In genomic region chr1:211579434-211580302, GRCh38 we compare ENCODE assay signal across 8 cellular contexts. TPM values are rescaled to one million over a fixed set of nuclear protein-coding genes. Genes with fewer than 3 reads are reported as not detected.
DNase-seq lines count a peak whose midpoint lies in the region; ATAC-seq and TF ChIP-seq lines count a peak whose summit lies in the region.

No MANE protein-coding gene starts in this region.

- H3F3A ChIP-seq in PC-3 (ENCODE audit: low read length, unreplicated experiment): no peaks in the 10 kb centered on the region

- no peak for TF ChIP-seq CTCF in PC-3 (conservative IDR thresholded peaks at IDR 0.05; ENCODE audit: low read depth, low read length)
- TF ChIP-seq CTCF in cardiac fibroblast (IDR thresholded peaks at IDR 0.05; ENCODE audit: low read depth, low read length): no peak
- no peak for TF ChIP-seq CTCF in lower leg skin (IDR thresholded peaks at IDR 0.05)
- TF ChIP-seq CTCF in thyroid gland (IDR thresholded peaks at IDR 0.05): no peak

- intact Hi-C loops in PC-3 (cut with micrococcal nuclease) (loop anchor here (1.0 to 10.0 kb wide), 6 partner anchors 65 to 257 kb away; no protein-coding TSS in a partner anchor), lower leg skin (cut with DNase I; ENCODE audit: low total_unique reads) (no loop called here), thyroid gland (cut with DNase I) (loop anchor here (5.0 kb wide), 1 partner anchor 73 kb away; no protein-coding TSS in a partner anchor)

- TF ChIP-seq POLR2A in lower leg skin (IDR thresholded peaks at IDR 0.05) (no peak), thyroid gland (IDR thresholded peaks at IDR 0.05) (no peak)

- WGBS in lower leg skin, 2 donors: 6 to 11% methylated on average over 16 to 28 of the region's 47 CpGs
- whole genome bisulfite sequencing in thyroid gland, 2 donors: 5 to 10% methylated on average over 14 to 28 of the region's 47 CpGs

- TSS peak; percentile 39 for BruUV-seq in PC-3 (replicated peaks; lab: Mats Ljungman, UMichigan)

- ATAC-seq in GM21390 (IDR thresholded peaks at IDR 0.05; ENCODE audit: unreplicated experiment) (peak; percentile 35), HG03571 (IDR thresholded peaks at IDR 0.05; ENCODE audit: unreplicated experiment) (peak; percentile 38), PC-3 (peak; percentile 35)

- H3K4me3 ChIP-seq in PC-3 (ENCODE audit: low read length) (peak overlapping the region; percentile 86), cardiac fibroblast (replicated peaks in 1 of 2; ENCODE audit: low read depth in 2 of 2, low read length in 2 of 2) (peak overlapping the region; percentile 44 to 60), lower leg skin (ENCODE audit: low read depth, poor library complexity, severe bottlenecking) (peak overlapping the region; percentile 37), thyroid gland (replicated peaks in 1 of 3) (peak overlapping the region in 1 of 3 donors; percentile 70)

- DNase-seq in NCI-H1417 (lab: John Stamatoyannopoulos, UW): peak; percentile 57 to 93 (median 90)
- no peak for DNase-seq in NCI-H1417 treated with DMSO at 0.1 percent for 48 hours (lab: John Stamatoyannopoulos, UW)
- peak; percentile 67 for DNase-seq in PC-3
- peak in 1 of 2 donors; percentile 37 for DNase-seq in cardiac fibroblast (ENCODE audit: low read depth in 2 of 2)
- DNase-seq in lower leg skin (ENCODE audit: low spot score in 2 of 2): peak in 1 of 2 donors; percentile 65
- DNase-seq in thyroid gland: peak; percentile 87 to 92

- H3K9me2 ChIP-seq in PC-3 (replicated peaks; ENCODE audit: low read length): no peaks in the 10 kb centered on the region

- no peaks in the 10 kb centered on the region for H3K27me3 ChIP-seq in PC-3 (ENCODE audit: low read length)
- no peaks in the 10 kb centered on the region for H3K27me3 ChIP-seq in thyroid gland

- H3K36me3 ChIP-seq in PC-3 (ENCODE audit: low read depth, low read length) (peaks cover 5% of the 10 kb centered on the region; the same call in 1 of the 2 replicates), thyroid gland (peaks cover 7 to 8% of the 10 kb centered on the region in 2 donors)

- H2AFZ ChIP-seq in PC-3 (ENCODE audit: low read length): peak overlapping the region; percentile 87

- H3K4me1 ChIP-seq in PC-3 (ENCODE audit: insufficient read depth, low read length) (peaks cover 31% of the 10 kb centered on the region), thyroid gland (peaks cover 15 to 23% of the 10 kb centered on the region in 2 donors)

- 0 out of 2 replicates have a peak, but pooled peaks cover 9% of the 10 kb centered on the region for H4K20me1 ChIP-seq in PC-3 (ENCODE audit: low read length)

- H3K9me3 ChIP-seq in PC-3 (ENCODE audit: low read length): no peaks in the 10 kb centered on the region
- H3K9me3 ChIP-seq in thyroid gland: no peaks in the 10 kb centered on the region

- peak overlapping the region; percentile 85 for H3K4me2 ChIP-seq in PC-3 (ENCODE audit: low read length)

- peaks cover 39% of the 10 kb centered on the region for H3K79me2 ChIP-seq in PC-3 (ENCODE audit: low read length)

- POLR2A ChIA-PET in PC-3 (lab: Charles Lee; ENCODE audit: unreplicated experiment): interaction anchor here (0.6 to 0.7 kb wide), 4 partner anchors 69 to 1930 kb away, joined by 4 to 18 read pairs (median 4); no protein-coding TSS in a partner anchor

- no peak overlapping the region for H3K27ac ChIP-seq in PC-3 (ENCODE audit: low read length)
- peak overlapping the region; percentile 57 to 88 (median 68) for H3K27ac ChIP-seq in thyroid gland

- H3K9ac ChIP-seq in PC-3 (ENCODE audit: low read length): peak overlapping the region; percentile 61

- CTCF ChIA-PET in PC-3 (lab: Charles Lee): interaction anchor here (0.7 to 0.9 kb wide), 2 partner anchors 53 to 74 kb away, joined by 3 read pairs; no protein-coding TSS in a partner anchor

RNA-seq across cellular contexts. Expression of gene SLC30A1, which starts 0.7 kb away (rescaled TPM):
- total RNA-seq in PC-3 (2014; rRNA removed) (6.7 and 8.2 TPM in 2 replicates), lower leg skin (10 to 100 TPM; 34.1 to 55.5 (median 45.2) TPM), thyroid gland (10 to 100 TPM; 22.7 to 36.0 (median 32.4) TPM)
